13 cellular contexts compared by ENCODE assay signal in genomic region chr15:66803749-66804148, GRCh38.
DNase-seq lines count a peak whose midpoint lies in the region; ATAC-seq and TF ChIP-seq lines count a peak whose summit lies in the region.
"Had no signal": no experiment of that assay in that cellular context is flagged by ENCODE, and none has a peak within 500 bp of the region (broad histone marks: within the 10 kb centered on the region; RNA-seq: fewer than 3 reads in every experiment).

No MANE protein-coding gene starts in this region.

- BruUV-seq in IMR-90 (replicated peaks; lab: Mats Ljungman, UMichigan): no TSS peak

- peaks cover 33% of the 10 kb centered on the region for H3K9me1 ChIP-seq in IMR-90 (ENCODE audit: insufficient read depth, low read length)

- peak overlapping the region; percentile 71 for H3K9ac ChIP-seq in IMR-90 (ENCODE audit: low read depth, low read length)
- H3K9ac ChIP-seq in muscle layer of colon (ENCODE audit: low read length): peak overlapping the region; percentile 6

- H3K4me1 ChIP-seq in IMR-90 (ENCODE audit: control insufficient read depth, insufficient read depth, low read length): peaks cover 29% of the 10 kb centered on the region
- peaks cover 7 to 11% of the 10 kb centered on the region in 2 donors for H3K4me1 ChIP-seq in breast epithelium
- H3K4me1 ChIP-seq in muscle layer of colon (ENCODE audit: insufficient read depth, low read length): peaks cover 25% of the 10 kb centered on the region
- peaks cover 49% of the 10 kb centered on the region for H3K4me1 ChIP-seq in suprapubic skin

- TF ChIP-seq CTCF in IMR-90 (conservative IDR thresholded peaks at IDR 0.05; ENCODE audit: low read depth, low read length) (no peak), breast epithelium (IDR thresholded peaks at IDR 0.05) (no peak), suprapubic skin (IDR thresholded peaks at IDR 0.05) (no peak)

- POLR2A ChIA-PET in IMR-90 (lab: Charles Lee; ENCODE audit: unreplicated experiment): interaction anchor here (0.5 to 0.6 kb wide), 2 partner anchors 11 to 38 kb away, joined by 3 read pairs; no protein-coding TSS in a partner anchor

- peak overlapping the region; percentile 100 for H2AK9ac ChIP-seq in IMR-90 (replicated peaks; ENCODE audit: low read depth, low read length, poor library complexity)

- H3K79me1 ChIP-seq in IMR-90 (ENCODE audit: low read depth in 1 of 2, low read length in 2 of 2): peaks cover 0 to 26% of the 10 kb centered on the region in 2 experiments; a peak in 2 of 4 replicates

- peak overlapping the region; percentile 100 for H2BK20ac ChIP-seq in IMR-90 (ENCODE audit: low read depth, low read length)

- peak overlapping the region; percentile 95 for H2AK5ac ChIP-seq in IMR-90 (ENCODE audit: low read depth, low read length)

- H4K91ac ChIP-seq in IMR-90 (ENCODE audit: insufficient read depth, low read depth, low read length): peak overlapping the region; percentile 100

- H2BK5ac ChIP-seq in IMR-90 (ENCODE audit: low read depth, low read length, poor library complexity, severe bottlenecking): peak overlapping the region; percentile 89

- H3K4me3 ChIP-seq in IMR-90 (ENCODE audit: insufficient read depth, low read depth, low read length): no peak overlapping the region
- H3K4me3 ChIP-seq in breast epithelium: no peak overlapping the region
- H3K4me3 ChIP-seq in muscle layer of colon (ENCODE audit: low read depth in 1 of 2, low read length in 2 of 2): peak overlapping the region in 1 of 2 donors; percentile 13
- H3K4me3 ChIP-seq in suprapubic skin: no peak overlapping the region
- H3K4me3 ChIP-seq: mucosa of descending colon had no signal

- peak overlapping the region; percentile 90 to 99 for H4K8ac ChIP-seq in IMR-90 (ENCODE audit: low read depth in 2 of 2, low read length in 2 of 2)

- no peak for DNase-seq in IMR-90
- DNase-seq in breast epithelium (ENCODE audit: low spot score in 2 of 2): no peak
- DNase-seq in suprapubic skin (ENCODE audit: low spot score in 2 of 2): no peak
- DNase-seq in RKO (ENCODE audit: low spot score): no peak
- DNase-seq: activated T-cell treated with anti-CD3 and anti-CD28 coated beads, Interleukin-2, amount 50 U/mL, for 1 hour; CD8-positive, alpha-beta T cell; NCI-H1436; NCI-H524 treated with DMSO at 0.1 percent for 48 hours had no signal

- no CpG with 5 or more reads among the region's 1 CpG for WGBS in IMR-90 (ENCODE audit: extremely low coverage in 2 of 2, insufficient read length in 1 of 2), 2 experiments
- 43% methylated on average over 1 of the region's 1 CpG for WGBS in suprapubic skin

- peak overlapping the region; percentile 99 for H2BK120ac ChIP-seq in IMR-90 (ENCODE audit: low read depth, low read length)

- dilution Hi-C loops in IMR-90 (cut with HindIII; ENCODE audit: low sequenced_read_pairs, unreplicated experiment): no loop called here

- TF ChIP-seq EP300 in suprapubic skin (IDR thresholded peaks at IDR 0.05): no peak

- H3K18ac ChIP-seq in IMR-90 (ENCODE audit: low read depth, low read length): peak overlapping the region; percentile 59

- H3K56ac ChIP-seq in IMR-90 (ENCODE audit: extremely low read depth, insufficient read depth, low read length): peak overlapping the region; percentile 94

- TF ChIP-seq POLR2A in IMR-90 (IDR thresholded peaks at IDR 0.05; ENCODE audit: low read depth, low read length) (no peak), breast epithelium (IDR thresholded peaks at IDR 0.05) (no peak), suprapubic skin (IDR thresholded peaks at IDR 0.05) (no peak)

- H3K36me3 ChIP-seq in IMR-90 (ENCODE audit: control insufficient read depth, insufficient read depth, low read length): no peaks in the 10 kb centered on the region
- H3K36me3 ChIP-seq in breast epithelium: no peaks in the 10 kb centered on the region
- H3K36me3 ChIP-seq in muscle layer of colon (ENCODE audit: insufficient read depth, low read length): no peaks in the 10 kb centered on the region
- no peaks in the 10 kb centered on the region for H3K36me3 ChIP-seq in suprapubic skin

- CTCF ChIA-PET in IMR-90 (lab: Yijun Ruan, JAX): interaction anchor here (1.6 kb wide), 1 partner anchor 48 kb away, joined by 4 read pairs; no protein-coding TSS in a partner anchor

- peak overlapping the region; percentile 95 for H3K27ac ChIP-seq in IMR-90 (ENCODE audit: insufficient read depth, low read length)
- peak overlapping the region; percentile 84 to 91 for H3K27ac ChIP-seq in breast epithelium
- H3K27ac ChIP-seq in muscle layer of colon (ENCODE audit: low read depth, low read length): peak overlapping the region; percentile 73
- H3K27ac ChIP-seq in suprapubic skin: peak overlapping the region; percentile 90

- peak overlapping the region; percentile 85 for H2AFZ ChIP-seq in IMR-90 (replicated peaks; ENCODE audit: low read length, poor library complexity)

- H3K9me3 ChIP-seq in IMR-90 (ENCODE audit: control insufficient read depth, insufficient read depth, low read length) (no peaks in the 10 kb centered on the region), breast epithelium (no peaks in the 10 kb centered on the region), muscle layer of colon (ENCODE audit: low read length) (no peaks in the 10 kb centered on the region), suprapubic skin (no peaks in the 10 kb centered on the region)
- H3K9me3 ChIP-seq: mucosa of descending colon had no signal

- peak overlapping the region; percentile 99 for H3K4ac ChIP-seq in IMR-90 (ENCODE audit: low read depth, low read length)

- ATAC-seq in IMR-90 (ENCODE audit: low read depth) (no peak), GM19395 (IDR thresholded peaks at IDR 0.05; ENCODE audit: unreplicated experiment) (no peak), HG02610 (IDR thresholded peaks at IDR 0.05; ENCODE audit: unreplicated experiment) (no peak), HG03108 (IDR thresholded peaks at IDR 0.05; ENCODE audit: unreplicated experiment) (no peak)
- ATAC-seq: CD8-positive, alpha-beta T cell had no signal

- peak overlapping the region; percentile 97 for H2BK15ac ChIP-seq in IMR-90 (ENCODE audit: low read depth, low read length)

- in situ Hi-C loops in IMR-90 (cut with MboI; ENCODE audit: low sequenced_read_pairs): no loop called here

- peak overlapping the region; percentile 99 for H3K23ac ChIP-seq in IMR-90 (ENCODE audit: low read depth, low read length)

- intact Hi-C loops in IMR-90 (cut with micrococcal nuclease): loop anchor here (1.0 to 5.0 kb wide), 2 partner anchors 14 to 39 kb away; no protein-coding TSS in a partner anchor
- intact Hi-C loops in breast epithelium (cut with DNase I; ENCODE audit: low total_unique reads): no loop called here

- H3K14ac ChIP-seq in IMR-90 (replicated peaks; ENCODE audit: low read depth, low read length): peak overlapping the region; percentile 98

- no peak for TF ChIP-seq RAD21 in IMR-90 (IDR thresholded peaks at IDR 0.05; ENCODE audit: low read length)

- H4K5ac ChIP-seq in IMR-90 (ENCODE audit: low read depth, low read length): peak overlapping the region; percentile 75

- no peaks in the 10 kb centered on the region for H3K27me3 ChIP-seq in IMR-90 (ENCODE audit: control insufficient read depth, insufficient read depth, low read length)
- no peaks in the 10 kb centered on the region for H3K27me3 ChIP-seq in breast epithelium
- no peaks in the 10 kb centered on the region for H3K27me3 ChIP-seq in muscle layer of colon (ENCODE audit: control insufficient read depth in 1 of 2, insufficient read depth in 2 of 2, low read length in 2 of 2)
- H3K27me3 ChIP-seq in suprapubic skin: no peaks in the 10 kb centered on the region

- H4K20me1 ChIP-seq in IMR-90 (ENCODE audit: insufficient read depth, low read length): no peaks in the 10 kb centered on the region

- H3K4me2 ChIP-seq in IMR-90 (ENCODE audit: low read depth, low read length): peak overlapping the region; percentile 11; the same call in 1 of the 2 replicates

TF ChIP-seq in IMR-90, 13 proteins besides CTCF, POLR2A, EP300 and RAD21:
- TF ChIP-seq CEBPB (IDR thresholded peaks at IDR 0.05; ENCODE audit: low read depth, low read length) (no peak), MAZ (IDR thresholded peaks at IDR 0.05; ENCODE audit: borderline replicate concordance, low read depth, low read length) (no peak), MXI1 (IDR thresholded peaks at IDR 0.05; ENCODE audit: borderline replicate concordance, low read depth, low read length) (no peak), MAFK (IDR thresholded peaks at IDR 0.05; ENCODE audit: low read depth, low read length) (no peak), SMC3 (IDR thresholded peaks at IDR 0.05; ENCODE audit: low read depth, low read length) (no peak), RCOR1 (IDR thresholded peaks at IDR 0.05; ENCODE audit: insufficient replicate concordance, low read length) (no peak), FOS (IDR thresholded peaks at IDR 0.05; ENCODE audit: low read depth, low read length) (no peak), CHD1 (IDR thresholded peaks at IDR 0.05; ENCODE audit: low read depth, low read length) (no peak), BHLHE40 (IDR thresholded peaks at IDR 0.05; ENCODE audit: low read depth, low read length) (no peak), RFX5 (IDR thresholded peaks at IDR 0.05; ENCODE audit: low read depth, low read length) (no peak), NFE2L2 (IDR thresholded peaks at IDR 0.05; ENCODE audit: low read depth, low read length) (no peak)
- TF ChIP-seq, protein P1, sequence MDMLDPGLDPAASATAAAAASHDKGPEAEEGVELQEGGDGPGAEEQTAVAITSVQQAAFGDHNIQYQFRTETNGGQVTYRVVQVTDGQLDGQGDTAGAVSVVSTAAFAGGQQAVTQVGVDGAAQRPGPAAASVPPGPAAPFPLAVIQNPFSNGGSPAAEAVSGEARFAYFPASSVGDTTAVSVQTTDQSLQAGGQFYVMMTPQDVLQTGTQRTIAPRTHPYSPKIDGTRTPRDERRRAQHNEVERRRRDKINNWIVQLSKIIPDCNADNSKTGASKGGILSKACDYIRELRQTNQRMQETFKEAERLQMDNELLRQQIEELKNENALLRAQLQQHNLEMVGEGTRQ (IDR thresholded peaks at IDR 0.05; ENCODE audit: low read depth, low read length): no peak
- TF ChIP-seq, protein P2, sequence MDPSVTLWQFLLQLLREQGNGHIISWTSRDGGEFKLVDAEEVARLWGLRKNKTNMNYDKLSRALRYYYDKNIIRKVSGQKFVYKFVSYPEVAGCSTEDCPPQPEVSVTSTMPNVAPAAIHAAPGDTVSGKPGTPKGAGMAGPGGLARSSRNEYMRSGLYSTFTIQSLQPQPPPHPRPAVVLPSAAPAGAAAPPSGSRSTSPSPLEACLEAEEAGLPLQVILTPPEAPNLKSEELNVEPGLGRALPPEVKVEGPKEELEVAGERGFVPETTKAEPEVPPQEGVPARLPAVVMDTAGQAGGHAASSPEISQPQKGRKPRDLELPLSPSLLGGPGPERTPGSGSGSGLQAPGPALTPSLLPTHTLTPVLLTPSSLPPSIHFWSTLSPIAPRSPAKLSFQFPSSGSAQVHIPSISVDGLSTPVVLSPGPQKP (IDR thresholded peaks at IDR 0.05; ENCODE audit: borderline replicate concordance, low read depth, low read length): no peak
TF ChIP-seq in IMR-90: peak in this region for 0.
